ENCODE assay signal across 1 cellular context in genomic region chr2:109690822-109691541, GRCh38.
TF ChIP-seq lines count a peak whose summit lies in the region.

No MANE protein-coding gene starts in this region.

TF ChIP-seq in HepG2, 621 proteins besides CTCF, POLR2A, EP300 and RAD21 (continued from another document and continues in another):
- TF ChIP-seq ZBED4 (CRISPR knock-in tag; IDR thresholded peaks at IDR 0.05; ENCODE audit: borderline replicate concordance) (no peak), ZNF878 (CRISPR knock-in tag; IDR thresholded peaks at IDR 0.05) (peak; percentile 76; the same call in 1 of the 2 replicates), MYC (CRISPR knock-in tag; IDR thresholded peaks at IDR 0.05; ENCODE audit: borderline replicate concordance) (peak; percentile 45; the same call in 1 of the 2 replicates), ZNF160 (CRISPR knock-in tag; IDR thresholded peaks at IDR 0.05) (no peak), ZBTB1 (CRISPR knock-in tag; IDR thresholded peaks at IDR 0.05; ENCODE audit: borderline replicate concordance) (no peak), ATF7-NPFF (CRISPR knock-in tag; IDR thresholded peaks at IDR 0.05; ENCODE audit: low read depth) (no peak), NFYB (CRISPR knock-in tag; IDR thresholded peaks at IDR 0.05) (no peak), ZNF879 (CRISPR knock-in tag; IDR thresholded peaks at IDR 0.05) (no peak), MIER2 (CRISPR knock-in tag; IDR thresholded peaks at IDR 0.05) (peak; percentile 79), ZNF232 (CRISPR knock-in tag; IDR thresholded peaks at IDR 0.05; ENCODE audit: borderline replicate concordance) (peak; percentile 77; the same call in 1 of the 2 replicates), SPEN (CRISPR knock-in tag; IDR thresholded peaks at IDR 0.05; ENCODE audit: low read depth) (peak; percentile 56), ZNF891 (CRISPR knock-in tag; IDR thresholded peaks at IDR 0.05) (no peak), NFE2 (CRISPR knock-in tag; IDR thresholded peaks at IDR 0.05) (no peak), LRRFIP1 (CRISPR knock-in tag; conservative IDR thresholded peaks at IDR 0.05) (no peak), JUND (CRISPR knock-in tag; IDR thresholded peaks at IDR 0.05) (no peak), KDM5B (CRISPR knock-in tag; IDR thresholded peaks at IDR 0.05; ENCODE audit: borderline replicate concordance) (no peak), SRF (IDR thresholded peaks at IDR 0.05; ENCODE audit: low read depth, low read length) (no peak), NRL (CRISPR knock-in tag; IDR thresholded peaks at IDR 0.05; ENCODE audit: borderline replicate concordance) (no peak), ZFP36L2 (CRISPR knock-in tag; IDR thresholded peaks at IDR 0.05) (no peak), ARID4A (CRISPR knock-in tag; IDR thresholded peaks at IDR 0.05; ENCODE audit: borderline replicate concordance) (peak; percentile 76; the same call in 1 of the 2 replicates), SOX13 (IDR thresholded peaks at IDR 0.05) (peak; percentile 66; the same call in 1 of the 2 replicates), SOX13 (CRISPR knock-in tag; conservative IDR thresholded peaks at IDR 0.05 in 1 of 2, IDR thresholded peaks at IDR 0.05 in 1 of 2) (peak in 1 of 2 experiments; percentile 96; a peak in 2 of 4 replicates), KAT7 (CRISPR knock-in tag; IDR thresholded peaks at IDR 0.05; ENCODE audit: borderline replicate concordance) (no peak), ATF2 (CRISPR knock-in tag; IDR thresholded peaks at IDR 0.05) (peak; percentile 90), FOXK1 (CRISPR knock-in tag; IDR thresholded peaks at IDR 0.05; ENCODE audit: borderline replicate concordance, low read depth) (peak; percentile 87), TGIF2 (CRISPR knock-in tag; IDR thresholded peaks at IDR 0.05) (peak; percentile 71; the same call in 1 of the 2 replicates), HMGXB3 (CRISPR knock-in tag; IDR thresholded peaks at IDR 0.05; ENCODE audit: borderline replicate concordance) (peak; percentile 69; the same call in 1 of the 2 replicates), ZNF639 (CRISPR knock-in tag; conservative IDR thresholded peaks at IDR 0.05) (no peak; the same call in 1 of the 2 replicates), TFDP1 (CRISPR knock-in tag; IDR thresholded peaks at IDR 0.05; ENCODE audit: borderline replicate concordance) (peak; percentile 13; the same call in 1 of the 2 replicates), CREB1 (IDR thresholded peaks at IDR 0.05) (no peak), CREB1 (CRISPR knock-in tag; IDR thresholded peaks at IDR 0.05) (peak; percentile 66; the same call in 1 of the 2 replicates), POGZ (CRISPR knock-in tag; IDR thresholded peaks at IDR 0.05) (peak; percentile 82), ZNF101 (CRISPR knock-in tag; IDR thresholded peaks at IDR 0.05; ENCODE audit: borderline replicate concordance, low read depth) (no peak), IRF2 (CRISPR knock-in tag; IDR thresholded peaks at IDR 0.05) (peak; percentile 69; the same call in 1 of the 2 replicates), NAIF1 (CRISPR knock-in tag; IDR thresholded peaks at IDR 0.05; ENCODE audit: borderline replicate concordance) (0 out of 2 replicates have a peak, but pooled peaks have one; percentile 35), ZNF782 (CRISPR knock-in tag; IDR thresholded peaks at IDR 0.05; ENCODE audit: borderline replicate concordance) (peak; percentile 20; the same call in 1 of the 2 replicates), PATZ1 (CRISPR knock-in tag; IDR thresholded peaks at IDR 0.05) (peak; percentile 92), FOXP1 (IDR thresholded peaks at IDR 0.05) (no peak), FOXP1 (CRISPR knock-in tag; IDR thresholded peaks at IDR 0.05) (peak; percentile 92), ZFP41 (CRISPR knock-in tag; IDR thresholded peaks at IDR 0.05; ENCODE audit: borderline replicate concordance) (no peak; the same call in 1 of the 2 replicates)
